Comparison of ENCODE assay signal across 25 cellular contexts in genomic region chr18:62837011-62837410, GRCh38.
"Had no signal": no experiment of that assay in that cellular context is flagged by ENCODE, and none has a peak within 500 bp of the region (broad histone marks: within the 10 kb centered on the region; RNA-seq: fewer than 3 reads in every experiment).

No MANE protein-coding gene starts in this region.

- FAIRE-seq: endometrium, frontal cortex, islet of Langerhans, keratinocyte had no signal

- H3K27me3 ChIP-seq: colonic mucosa, foreskin keratinocyte, gastroesophageal sphincter, heart left ventricle, hepatocyte, left lung had no signal

- H3K4me1 ChIP-seq: colonic mucosa, left lung had no signal

- ATAC-seq: effector memory CD8-positive, alpha-beta T cell; esophagus mucosa; foreskin keratinocyte; gastroesophageal sphincter; heart left ventricle; left cardiac atrium; left lung; left ventricle myocardium superior; lower lobe of right lung; naive thymus-derived CD4-positive, alpha-beta T cell had no signal

- H3K27ac Mint-ChIP-seq: dendritic cell treated with granulocyte-macrophage colony-stimulating factor and Interleukin-4, amounts not matched to agents 40 ng/mL and 50 ng/mL, for 4 days; effector memory CD8-positive, alpha-beta T cell; endodermal cell; naive thymus-derived CD4-positive, alpha-beta T cell had no signal

- H3K4me2 ChIP-seq: hepatocyte had no signal

- H3K36me3 ChIP-seq: colonic mucosa, gastroesophageal sphincter, left lung, lower lobe of right lung had no signal

- DNase-seq: colonic mucosa; cortex of kidney; effector CD8-positive, alpha-beta T cell; effector memory CD8-positive, alpha-beta T cell; endodermal cell; erythroblast; foreskin keratinocyte; heart left ventricle; hypothalamus; left cardiac atrium; left lung; left ventricle myocardium superior; lower lobe of right lung; mesenchymal stem cell; midbrain; naive thymus-derived CD4-positive, alpha-beta T cell had no signal

- H3K4me3 ChIP-seq: colonic mucosa, gastroesophageal sphincter, heart left ventricle, hepatocyte, left lung, lower lobe of right lung had no signal

- H3K4me3 Mint-ChIP-seq: dendritic cell treated with granulocyte-macrophage colony-stimulating factor and Interleukin-4, amounts not matched to agents 40 ng/mL and 50 ng/mL, for 4 days; effector memory CD8-positive, alpha-beta T cell; endodermal cell; naive thymus-derived CD4-positive, alpha-beta T cell had no signal

- H3K9me3 Mint-ChIP-seq: dendritic cell treated with granulocyte-macrophage colony-stimulating factor and Interleukin-4, amounts not matched to agents 40 ng/mL and 50 ng/mL, for 4 days; effector memory CD8-positive, alpha-beta T cell; naive thymus-derived CD4-positive, alpha-beta T cell had no signal

- H3K27me3 Mint-ChIP-seq: dendritic cell treated with granulocyte-macrophage colony-stimulating factor and Interleukin-4, amounts not matched to agents 40 ng/mL and 50 ng/mL, for 4 days; effector memory CD8-positive, alpha-beta T cell; naive thymus-derived CD4-positive, alpha-beta T cell had no signal

- H3K9me3 ChIP-seq: colonic mucosa, gastroesophageal sphincter, heart left ventricle, left lung, lower lobe of right lung had no signal

- H3K27ac ChIP-seq: colonic mucosa, epithelial cell of prostate, foreskin keratinocyte, gastroesophageal sphincter, heart left ventricle, hepatocyte, left lung, lower lobe of right lung had no signal

- H2AFZ ChIP-seq: hepatocyte had no signal
